20 cellular contexts compared by ENCODE assay signal in genomic region chr5:16548115-16548514, GRCh38.
"Had no signal": no experiment of that assay in that cellular context is flagged by ENCODE, and none has a peak within 500 bp of the region (broad histone marks: within the 10 kb centered on the region; RNA-seq: fewer than 3 reads in every experiment).

No MANE protein-coding gene starts in this region.

- H3K27ac ChIP-seq: testis had no signal

- H3K4me2 ChIP-seq: hepatocyte had no signal

- ATAC-seq: activated CD8-positive, alpha-beta T cell treated with anti-CD3 and anti-CD28 coated beads, Interleukin-2, amount 10 ng/mL, durations not matched to agents 7 days and 5 days; gastroesophageal sphincter; natural killer cell; sciatic nerve; WTC11 had no signal

- H3K9me3 Mint-ChIP-seq: activated naive CD4-positive, alpha-beta T cell treated with anti-CD3 and anti-CD28 coated beads for 36 hours; activated T-helper 1 cell treated with anti-CD3 and anti-CD28 coated beads, Interleukin-12 subunit alpha, Interleukin-12 subunit beta, Interleukin-2, Interleukin-4 antibody, amounts not matched to agents 30 ng/mL and 10 ng/mL and 1 ng/mL, durations not matched to agents 14 hours and 24 hours and 36 hours; natural killer cell; T-helper 1 cell treated with Interleukin-12 subunit alpha and Interleukin-12 subunit beta and Interleukin-4 antibody, amounts not matched to agents 30 μg/mL and 1 μg/mL, for 36 hours had no signal

- H3K4me1 ChIP-seq: testis had no signal

- H3K9me3 ChIP-seq: gastroesophageal sphincter, testis had no signal

- H3K36me3 ChIP-seq: gastroesophageal sphincter had no signal

- DNase-seq: activated CD4-positive, alpha-beta T cell treated with anti-CD3 and anti-CD28 coated beads for 48 hours; activated CD8-positive, alpha-beta T cell treated with anti-CD3 and anti-CD28 coated beads, Interleukin-2, amount 10 ng/mL, durations not matched to agents 7 days and 5 days; activated naive CD4-positive, alpha-beta T cell treated with anti-CD3 and anti-CD28 coated beads for 36 hours; caudate nucleus; cortex of kidney; effector memory CD4-positive, alpha-beta T cell; kidney glomerular epithelial cell; natural killer cell; stimulated activated CD4-positive, alpha-beta T cell treated with anti-CD3 and anti-CD28 coated beads, Interleukin-12 subunit alpha, Interleukin-12 subunit beta, amount 100 ng/mL, for 4 hours; stimulated activated CD4-positive, alpha-beta T cell treated with anti-CD3 and anti-CD28 coated beads, Interleukin-2, amount 100 ng/mL, for 48 hours; stimulated activated naive CD4-positive, alpha-beta T cell treated with Interleukin-2 at 50 U/mL for 16 hours; testis had no signal

- H3K27ac Mint-ChIP-seq: activated CD8-positive, alpha-beta T cell treated with anti-CD3 and anti-CD28 coated beads, Interleukin-2, amount 10 ng/mL, durations not matched to agents 7 days and 5 days; activated naive CD4-positive, alpha-beta T cell treated with anti-CD3 and anti-CD28 coated beads for 36 hours; activated T-helper 1 cell treated with anti-CD3 and anti-CD28 coated beads, Interleukin-12 subunit alpha, Interleukin-12 subunit beta, Interleukin-2, Interleukin-4 antibody, amounts not matched to agents 30 ng/mL and 10 ng/mL and 1 ng/mL, durations not matched to agents 14 hours and 24 hours and 36 hours; natural killer cell; T-helper 1 cell treated with Interleukin-12 subunit alpha and Interleukin-12 subunit beta and Interleukin-4 antibody, amounts not matched to agents 30 μg/mL and 1 μg/mL, for 36 hours; WTC11 had no signal

- H3K27me3 ChIP-seq: gastroesophageal sphincter, hepatocyte, testis had no signal

- H3K4me3 Mint-ChIP-seq: activated CD8-positive, alpha-beta T cell treated with anti-CD3 and anti-CD28 coated beads, Interleukin-2, amount 10 ng/mL, durations not matched to agents 7 days and 5 days; activated naive CD4-positive, alpha-beta T cell treated with anti-CD3 and anti-CD28 coated beads for 36 hours; activated T-helper 1 cell treated with anti-CD3 and anti-CD28 coated beads, Interleukin-12 subunit alpha, Interleukin-12 subunit beta, Interleukin-2, Interleukin-4 antibody, amounts not matched to agents 30 ng/mL and 10 ng/mL and 1 ng/mL, durations not matched to agents 14 hours and 24 hours and 36 hours; natural killer cell; T-helper 1 cell treated with Interleukin-12 subunit alpha and Interleukin-12 subunit beta and Interleukin-4 antibody, amounts not matched to agents 30 μg/mL and 1 μg/mL, for 36 hours; WTC11 had no signal

- H3K4me3 ChIP-seq: gastroesophageal sphincter, hepatocyte, lung, testis had no signal

- H3K4me1 Mint-ChIP-seq: natural killer cell had no signal

- FAIRE-seq: urothelium cell line had no signal

- H3K79me2 ChIP-seq: hepatocyte had no signal

- H3K36me3 Mint-ChIP-seq: natural killer cell, WTC11 had no signal

- H2AFZ ChIP-seq: hepatocyte had no signal
